In the genomic region with DNA sequence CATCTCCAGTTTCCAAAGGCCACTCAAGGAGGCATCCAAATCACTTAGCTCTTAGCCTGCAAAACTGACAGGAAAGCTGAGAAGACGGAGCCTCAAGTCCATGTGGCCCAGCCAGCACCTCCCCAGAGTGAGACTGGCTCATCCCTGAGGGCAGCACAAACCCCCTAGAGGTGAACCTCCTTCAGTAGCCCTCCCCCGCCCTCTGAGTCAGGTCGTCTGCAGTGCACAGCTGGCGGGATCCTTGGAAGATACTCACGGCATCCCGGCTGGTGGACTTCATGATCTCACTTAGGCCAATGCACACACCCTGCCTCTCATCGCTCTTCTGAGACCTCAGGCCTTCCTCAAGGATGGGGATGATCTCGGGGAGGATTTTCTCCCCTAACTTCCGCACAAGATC, we compare ENCODE assay signal across 23 cellular contexts.
"Had no signal": no experiment of that assay in that cellular context is flagged by ENCODE, and none has a peak within 500 bp of the region (broad histone marks: within the 10 kb centered on the region; RNA-seq: fewer than 3 reads in every experiment).

No MANE protein-coding gene starts in this region.

- H3K27me3 Mint-ChIP-seq: activated T-cell treated with anti-CD3 and anti-CD28 coated beads, Interleukin-2, amount 50 U/mL, for 24 hours; naive thymus-derived CD4-positive, alpha-beta T cell; T-cell had no signal

- H3K4me1 Mint-ChIP-seq: naive thymus-derived CD4-positive, alpha-beta T cell; neural progenitor cell; T-cell had no signal

- DNase-seq: activated CD4-positive, alpha-beta T cell treated with anti-CD3 and anti-CD28 coated beads for 1 hour; activated CD4-positive, alpha-beta T cell treated with anti-CD3 and anti-CD28 coated beads, Interleukin-2, amount 50 U/mL, for 1 hour; activated naive CD4-positive, alpha-beta T cell; activated T-cell treated with anti-CD3 and anti-CD28 coated beads, Interleukin-2, amount 50 U/mL, for 24 hours; brain microvascular endothelial cell; central memory CD4-positive, alpha-beta T cell; colonic mucosa; foreskin fibroblast; lower lobe of right lung; naive thymus-derived CD4-positive, alpha-beta T cell; right cardiac atrium; stimulated activated CD4-positive, alpha-beta T cell treated with anti-CD3 and anti-CD28 coated beads, Interleukin-12 subunit alpha, Interleukin-12 subunit beta, amount 100 ng/mL, for 4 hours; stimulated activated CD4-positive, alpha-beta T cell treated with anti-CD3 and anti-CD28 coated beads, Interleukin-4, amount 100 ng/mL, for 4 hours; stomach; T-cell; WERI-Rb-1 had no signal

- H3K27ac ChIP-seq: ascending aorta, brain microvascular endothelial cell, colonic mucosa, lower lobe of right lung, neural progenitor cell, prostate gland, stomach, suprapubic skin, tibial nerve, WERI-Rb-1 had no signal

- H3K4me2 ChIP-seq: neural progenitor cell had no signal

- H3K4me3 Mint-ChIP-seq: activated T-cell treated with anti-CD3 and anti-CD28 coated beads, Interleukin-2, amount 50 U/mL, for 24 hours; naive thymus-derived CD4-positive, alpha-beta T cell; neural progenitor cell; T-cell; T-helper 2 cell treated with Interferon-gamma antibody and Interleukin-4, amounts not matched to agents 5 μg/mL and 100 μg/mL, for 36 hours had no signal

- H3K9ac ChIP-seq: neural progenitor cell had no signal

- H3K9me3 Mint-ChIP-seq: activated T-cell treated with anti-CD3 and anti-CD28 coated beads, Interleukin-2, amount 50 U/mL, for 24 hours; activated T-helper 2 cell treated with anti-CD3 and anti-CD28 coated beads, Interferon-gamma antibody, Interleukin-2, Interleukin-4, amounts not matched to agents 10 μg/mL and 5 μg/mL and 100 μg/mL, durations not matched to agents 14 hours and 24 hours and 36 hours; naive thymus-derived CD4-positive, alpha-beta T cell; neural progenitor cell; T-cell; T-helper 2 cell treated with Interferon-gamma antibody and Interleukin-4, amounts not matched to agents 5 μg/mL and 100 μg/mL, for 36 hours had no signal

- H3K27me3 ChIP-seq: ascending aorta, brain microvascular endothelial cell, colonic mucosa, neural progenitor cell, stomach, suprapubic skin, tibial nerve had no signal

- H3K4me3 ChIP-seq: ascending aorta, colonic mucosa, lower lobe of right lung, neural progenitor cell, prostate gland, stomach, suprapubic skin, tibial nerve had no signal

- H3K27ac Mint-ChIP-seq: activated T-helper 2 cell treated with anti-CD3 and anti-CD28 coated beads, Interferon-gamma antibody, Interleukin-2, Interleukin-4, amounts not matched to agents 10 μg/mL and 5 μg/mL and 100 μg/mL, durations not matched to agents 14 hours and 24 hours and 36 hours; neural progenitor cell; T-helper 2 cell treated with Interferon-gamma antibody and Interleukin-4, amounts not matched to agents 5 μg/mL and 100 μg/mL, for 36 hours had no signal

- ATAC-seq: lower lobe of right lung; naive thymus-derived CD4-positive, alpha-beta T cell; right cardiac atrium; T-cell had no signal

- H2AFZ ChIP-seq: neural progenitor cell had no signal

- H3K9me3 ChIP-seq: ascending aorta, colonic mucosa, lower lobe of right lung, prostate gland, stomach, suprapubic skin, tibial nerve had no signal

- H3K4me1 ChIP-seq: ascending aorta, colonic mucosa, lower lobe of right lung, neural progenitor cell, prostate gland, suprapubic skin, tibial nerve had no signal
